In the genomic region with DNA sequence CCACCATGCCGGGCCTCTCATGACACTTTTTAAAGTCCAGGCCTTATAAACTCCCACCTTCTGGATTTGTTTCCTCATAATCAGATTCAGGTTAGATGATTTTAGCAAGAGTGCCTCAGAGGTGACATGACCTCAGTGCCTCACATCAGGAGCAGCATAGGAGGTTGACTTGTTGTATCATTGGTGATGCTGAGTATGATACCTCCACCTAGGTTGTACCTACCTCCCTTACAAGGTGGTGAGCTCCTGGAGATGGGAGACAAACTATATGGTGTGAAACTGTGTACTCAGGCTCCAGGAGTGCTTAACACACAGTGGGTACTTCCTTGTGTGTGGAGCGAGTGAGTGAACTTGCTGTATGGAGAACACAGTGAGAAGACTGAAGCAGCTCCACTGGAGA, we compare ENCODE assay signal across 22 cellular contexts. TPM values are rescaled to one million over a fixed set of nuclear protein-coding genes. Genes with fewer than 3 reads are reported as not detected.
DNase-seq lines count a peak whose midpoint lies in the region; ATAC-seq and TF ChIP-seq lines count a peak whose summit lies in the region.
"Had no signal": no experiment of that assay in that cellular context is flagged by ENCODE, and none has a peak within 500 bp of the region (broad histone marks: within the 10 kb centered on the region; RNA-seq: fewer than 3 reads in every experiment).

No MANE protein-coding gene starts in this region.

- no peaks in the 10 kb centered on the region for H3K9me3 ChIP-seq in left ventricle myocardium inferior (replicated peaks)
- no peaks in the 10 kb centered on the region for H3K9me3 ChIP-seq in hepatocyte (ENCODE audit: low read depth)
- no peaks in the 10 kb centered on the region for H3K9me3 ChIP-seq in spleen
- H3K9me3 ChIP-seq: A549; BLaER1 treated with 17β-estradiol and CSF1 and Interleukin-3, amounts not matched to agents 10 nM and 100 nM had no signal

- ATAC-seq in GM19452 (IDR thresholded peaks at IDR 0.05; ENCODE audit: unreplicated experiment): no peak
- ATAC-seq: K562 had no signal

- no peaks in the 10 kb centered on the region for H3K9me2 ChIP-seq in hepatocyte (replicated peaks; ENCODE audit: insufficient read depth)

- H3K4me1 ChIP-seq in left ventricle myocardium inferior (peaks cover 18% of the 10 kb centered on the region), hepatocyte (ENCODE audit: insufficient read depth) (no peaks in the 10 kb centered on the region), spleen (peaks cover 0 to 10% (median 0%) of the 10 kb centered on the region in 6 donors)
- H3K4me1 ChIP-seq: A549 had no signal

- peak overlapping the region; percentile 33 for H3K27ac Mint-ChIP-seq in progenitor cell of endocrine pancreas
- H3K27ac Mint-ChIP-seq: CD4-positive, alpha-beta T cell had no signal

- H3K9me3 Mint-ChIP-seq in progenitor cell of endocrine pancreas (ENCODE audit: low read depth): no peaks in the 10 kb centered on the region
- H3K9me3 Mint-ChIP-seq: CD4-positive, alpha-beta T cell had no signal

- TF ChIP-seq CTCF in left ventricle myocardium inferior (IDR thresholded peaks at IDR 0.05; ENCODE audit: borderline replicate concordance) (no peak), hepatocyte (IDR thresholded peaks at IDR 0.05; ENCODE audit: poor library complexity) (no peak), progenitor cell of endocrine pancreas (IDR thresholded peaks at IDR 0.05; ENCODE audit: unreplicated experiment) (no peak), spleen (IDR thresholded peaks at IDR 0.05 in 8 of 11, conservative IDR thresholded peaks at IDR 0.05 in 3 of 11) (no peak)

- no peaks in the 10 kb centered on the region for H3K27me3 Mint-ChIP-seq in progenitor cell of endocrine pancreas
- H3K27me3 Mint-ChIP-seq: CD4-positive, alpha-beta T cell had no signal

- no peaks in the 10 kb centered on the region for H3K79me2 ChIP-seq in hepatocyte

- no peak for TF ChIP-seq POLR2A in spleen (IDR thresholded peaks at IDR 0.05)

- 96% methylated on average over 2 of the region's 2 CpGs for WGBS in hepatocyte (ENCODE audit: low lambda C conversion rate, missing lambda C conversion rate)
- 88 to 100% (median 95%) methylated on average over 2 of the region's 2 CpGs for WGBS in spleen, 5 donors

- H3K36me3 ChIP-seq in left ventricle myocardium inferior: peaks cover 90% of the 10 kb centered on the region
- no peaks in the 10 kb centered on the region for H3K36me3 ChIP-seq in hepatocyte (replicated peaks; ENCODE audit: insufficient read depth, low read depth)
- H3K36me3 ChIP-seq in spleen: peaks cover 0 to 99% (median 55%) of the 10 kb centered on the region in 6 donors

- no peak overlapping the region for H2AFZ ChIP-seq in hepatocyte

- no peaks in the 10 kb centered on the region for H4K20me1 ChIP-seq in hepatocyte (ENCODE audit: insufficient read depth, poor library complexity, severe bottlenecking)

- H3K4me2 ChIP-seq in hepatocyte: no peak overlapping the region
- H3K4me2 ChIP-seq: A549; BLaER1 treated with 17β-estradiol and CSF1 and Interleukin-3, amounts not matched to agents 10 nM and 100 nM had no signal

- peaks cover 9% of the 10 kb centered on the region for H3K36me3 Mint-ChIP-seq in progenitor cell of endocrine pancreas (ENCODE audit: insufficient read depth)

- H3K4me1 Mint-ChIP-seq in progenitor cell of endocrine pancreas (ENCODE audit: low read depth): no peaks in the 10 kb centered on the region

- H3K27me3 ChIP-seq in left ventricle myocardium inferior (ENCODE audit: low read depth) (no peaks in the 10 kb centered on the region), hepatocyte (no peaks in the 10 kb centered on the region), spleen (replicated peaks in 1 of 7) (no peaks in the 10 kb centered on the region)
- H3K27me3 ChIP-seq: BLaER1 treated with 17β-estradiol and CSF1 and Interleukin-3, amounts not matched to agents 10 nM and 100 nM had no signal

- no peak overlapping the region for H3K4me3 Mint-ChIP-seq in progenitor cell of endocrine pancreas (ENCODE audit: low read depth)
- H3K4me3 Mint-ChIP-seq: CD4-positive, alpha-beta T cell had no signal

- DNase-seq in left ventricle myocardium inferior: no peak
- DNase-seq in cardiac septum (ENCODE audit: low spot score): no peak
- no peak for DNase-seq in hepatocyte (ENCODE audit: low spot score)
- DNase-seq in progenitor cell of endocrine pancreas (ENCODE audit: low spot score, unreplicated experiment): no peak
- no peak for DNase-seq in dedifferentiated amniotic fluid mesenchymal stem cell (ENCODE audit: extremely low spot score)
- no peak for DNase-seq in spleen
- DNase-seq: AML-193; CD4-positive, alpha-beta T cell; GOT3; HCEC 1CT; Kasumi-1; MV-4-11; NCI-H1105; NCI-H146; NCI-H1930; NCI-H2107; NCI-H524; NCI-H774 had no signal

- intact Hi-C loops in left ventricle myocardium inferior (cut with micrococcal nuclease): no loop called here
- intact Hi-C loops in cardiac septum (cut with DNase I): no loop called here
- intact Hi-C loops in spleen (cut with DNase I; ENCODE audit: low total_unique reads): no loop called here

- H3K27ac ChIP-seq in left ventricle myocardium inferior (replicated peaks) (peak overlapping the region; percentile 3), hepatocyte (peak overlapping the region; percentile 53), spleen (no peak overlapping the region)
- H3K27ac ChIP-seq: A549; BLaER1 treated with 17β-estradiol and CSF1 and Interleukin-3, amounts not matched to agents 10 nM and 100 nM had no signal

- no peak overlapping the region for H3K4me3 ChIP-seq in left ventricle myocardium inferior
- no peak overlapping the region for H3K4me3 ChIP-seq in hepatocyte
- no peak overlapping the region for H3K4me3 ChIP-seq in spleen
- H3K4me3 ChIP-seq: A549; BLaER1 treated with 17β-estradiol and CSF1 and Interleukin-3, amounts not matched to agents 10 nM and 100 nM; K562 had no signal

RNA-seq across cellular contexts. Expression of gene NDUFAB1, which starts 18.6 kb away (rescaled TPM):
- 464 TPM for total RNA-seq in left ventricle myocardium inferior
- total RNA-seq in cardiac septum: 277 TPM
- total RNA-seq in hepatocyte: 119 and 135 TPM in 2 replicates
- 218 and 243 TPM in 2 replicates for polyA plus RNA-seq in hepatocyte
- 75.9 and 80.2 TPM in 2 replicates for total RNA-seq in progenitor cell of endocrine pancreas
- 10 to 100 TPM; 40.1 to 91.0 (median 49.0) TPM for total RNA-seq in spleen
- polyA plus RNA-seq in spleen: 100 to 1,000 TPM in 1 of 3 donors, 10 to 100 TPM in 2; 71.7 to 140 (median 98.1) TPM

RNA-seq across cellular contexts. Expression of gene UBFD1, which starts 20.0 kb away (rescaled TPM):
- total RNA-seq in left ventricle myocardium inferior (61.4 TPM), cardiac septum (49.7 TPM), hepatocyte (107 TPM in 2 replicates), progenitor cell of endocrine pancreas (101 and 106 TPM in 2 replicates), spleen (10 to 100 TPM; 39.0 to 63.7 (median 43.4) TPM)
- polyA plus RNA-seq in hepatocyte (44.5 and 48.6 TPM in 2 replicates), spleen (1 to 10 TPM; 4.2 to 9.1 (median 6.5) TPM)

RNA-seq across cellular contexts. Expression of gene EARS2, which starts 20.3 kb away (rescaled TPM):
- total RNA-seq in left ventricle myocardium inferior (21.1 TPM), cardiac septum (16.4 TPM), hepatocyte (19.0 and 26.5 TPM in 2 replicates), progenitor cell of endocrine pancreas (24.7 and 26.6 TPM in 2 replicates), spleen (10 to 100 TPM; 10.7 to 21.8 (median 19.3) TPM)
- polyA plus RNA-seq in hepatocyte (23.1 and 25.2 TPM in 2 replicates), spleen (10 to 100 TPM in 1 of 3 donors, 1 to 10 TPM in 2; 9.8 to 10.0 (median 9.9) TPM)

Comparison
In these comparisons a context has a peak if more than half of its experiments do, and no peak if none do; other contexts are left out.
1. H3K27ac ChIP-seq: peak in left ventricle myocardium inferior (single experiment) and hepatocyte (single experiment); none in spleen (0 of 8).